In the genomic region with DNA sequence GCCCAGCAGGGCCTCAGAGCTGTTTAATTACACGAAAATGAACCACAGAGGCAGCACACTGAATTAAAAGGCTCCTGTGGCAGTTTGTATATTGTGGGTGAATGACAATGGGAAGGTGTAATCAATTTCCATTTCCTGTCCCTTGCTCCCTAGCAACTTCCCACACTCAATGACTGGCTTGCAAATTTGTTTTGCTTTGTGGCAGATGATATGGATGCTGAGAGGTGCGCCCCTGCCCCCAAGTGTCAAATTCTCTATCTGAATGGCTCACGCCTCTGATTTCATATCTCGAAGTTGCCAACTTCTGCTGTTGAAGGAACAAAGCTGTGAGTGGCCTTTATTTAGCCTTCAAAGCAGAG, we compare ENCODE assay signal across 1 cellular context.
TF ChIP-seq lines count a peak whose summit lies in the region.

No MANE protein-coding gene starts in this region.

TF ChIP-seq in SK-N-SH, 30 proteins besides CTCF, POLR2A, EP300 and RAD21:
- TF ChIP-seq FOSL2 (IDR thresholded peaks at IDR 0.05; ENCODE audit: borderline replicate concordance, low read depth): no peak
- no peak for TF ChIP-seq EZH2phosphoT487 (IDR thresholded peaks at IDR 0.05; ENCODE audit: borderline replicate concordance, low read depth)
- no peak for TF ChIP-seq FOXJ3 (CRISPR knock-in tag; IDR thresholded peaks at IDR 0.05)
- TF ChIP-seq, protein P1, sequence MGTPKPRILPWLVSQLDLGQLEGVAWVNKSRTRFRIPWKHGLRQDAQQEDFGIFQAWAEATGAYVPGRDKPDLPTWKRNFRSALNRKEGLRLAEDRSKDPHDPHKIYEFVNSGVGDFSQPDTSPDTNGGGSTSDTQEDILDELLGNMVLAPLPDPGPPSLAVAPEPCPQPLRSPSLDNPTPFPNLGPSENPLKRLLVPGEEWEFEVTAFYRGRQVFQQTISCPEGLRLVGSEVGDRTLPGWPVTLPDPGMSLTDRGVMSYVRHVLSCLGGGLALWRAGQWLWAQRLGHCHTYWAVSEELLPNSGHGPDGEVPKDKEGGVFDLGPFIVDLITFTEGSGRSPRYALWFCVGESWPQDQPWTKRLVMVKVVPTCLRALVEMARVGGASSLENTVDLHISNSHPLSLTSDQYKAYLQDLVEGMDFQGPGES (IDR thresholded peaks at IDR 0.05; ENCODE audit: low read depth, low read length): no peak
- no peak for TF ChIP-seq TAF1 (IDR thresholded peaks at IDR 0.05; ENCODE audit: borderline replicate concordance, low read depth, low read length)
- TF ChIP-seq, protein P2, sequence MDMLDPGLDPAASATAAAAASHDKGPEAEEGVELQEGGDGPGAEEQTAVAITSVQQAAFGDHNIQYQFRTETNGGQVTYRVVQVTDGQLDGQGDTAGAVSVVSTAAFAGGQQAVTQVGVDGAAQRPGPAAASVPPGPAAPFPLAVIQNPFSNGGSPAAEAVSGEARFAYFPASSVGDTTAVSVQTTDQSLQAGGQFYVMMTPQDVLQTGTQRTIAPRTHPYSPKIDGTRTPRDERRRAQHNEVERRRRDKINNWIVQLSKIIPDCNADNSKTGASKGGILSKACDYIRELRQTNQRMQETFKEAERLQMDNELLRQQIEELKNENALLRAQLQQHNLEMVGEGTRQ (IDR thresholded peaks at IDR 0.05; ENCODE audit: borderline replicate concordance, low read depth, low read length): no peak
- no peak for TF ChIP-seq ELF1 (IDR thresholded peaks at IDR 0.05)
- no peak for TF ChIP-seq GATA2 (CRISPR knock-in tag; IDR thresholded peaks at IDR 0.05)
